29 cellular contexts compared by ENCODE assay signal in genomic region chr2:68491582-68491981, GRCh38.
"Had no signal": no experiment of that assay in that cellular context is flagged by ENCODE, and none has a peak within 500 bp of the region (broad histone marks: within the 10 kb centered on the region; RNA-seq: fewer than 3 reads in every experiment).

No MANE protein-coding gene starts in this region.

- DNase-seq: stimulated activated CD4-positive, alpha-beta T cell treated with anti-CD3 and anti-CD28 coated beads, Interleukin-2, amount 100 ng/mL, for 48 hours; stimulated activated CD4-positive, alpha-beta T cell treated with anti-CD3 and anti-CD28 coated beads, Interleukin-4, amount 100 ng/mL, for 1 hour; stimulated activated CD4-positive, alpha-beta T cell treated with anti-CD3 and anti-CD28 coated beads, Interleukin-4, amount 100 ng/mL, for 24 hours; stimulated activated CD4-positive, alpha-beta T cell treated with anti-CD3 and anti-CD28 coated beads, Interleukin-4, amount 100 ng/mL, for 4 hours; stimulated activated CD8-positive, alpha-beta memory T cell treated with anti-CD3 and anti-CD28 coated beads, Interleukin-4, amount 100 ng/mL, for 48 hours; stimulated activated naive B cell treated with anti-CD40 and anti-IgM and Interleukin-4, amounts not matched to agents 10 μg/mL and 1 μg/mL and 100 μg/mL, for 72 hours; stimulated activated naive CD4-positive, alpha-beta T cell; stimulated activated naive CD4-positive, alpha-beta T cell treated with Interleukin-2 at 50 U/mL for 16 hours; stimulated activated naive CD8-positive, alpha-beta T cell treated with anti-CD3 and anti-CD28 coated beads, Interleukin-15, amount 100 ng/mL, for 72 hours; stimulated activated naive CD8-positive, alpha-beta T cell treated with anti-CD3 and anti-CD28 coated beads, Interleukin-15, Interleukin-2, amounts not matched to agents 100 U/mL and 50 U/mL, for 24 hours; stomach; substantia nigra; testis; thyroid gland; tibial artery; transverse colon; trophoblast cell; upper lobe of right lung; uterus had no signal

- H3K4me1 Mint-ChIP-seq: stimulated activated effector memory CD8-positive, alpha-beta T cell treated with anti-CD3 and anti-CD28 coated beads, Interleukin-12 subunit alpha, Interleukin-12 subunit beta, amount 100 ng/mL, for 72 hours; stimulated activated naive CD8-positive, alpha-beta T cell treated with anti-CD3 and anti-CD28 coated beads, Interleukin-15, amount 100 ng/mL, for 72 hours had no signal

- H3K27me3 ChIP-seq: stomach, suprapubic skin, testis, thyroid gland, tibial artery, tibial nerve, transverse colon, upper lobe of left lung, upper lobe of right lung, uterus, vagina had no signal

- H3K36me3 ChIP-seq: stomach, suprapubic skin, thoracic aorta, thyroid gland, tibial artery, transverse colon, upper lobe of left lung, upper lobe of right lung, uterus, vagina had no signal

- H3K36me3 Mint-ChIP-seq: stimulated activated effector memory CD8-positive, alpha-beta T cell treated with anti-CD3 and anti-CD28 coated beads, Interleukin-12 subunit alpha, Interleukin-12 subunit beta, amount 100 ng/mL, for 72 hours had no signal

- H3K4me3 Mint-ChIP-seq: stimulated activated effector memory CD8-positive, alpha-beta T cell treated with anti-CD3 and anti-CD28 coated beads, Interleukin-12 subunit alpha, Interleukin-12 subunit beta, amount 100 ng/mL, for 72 hours; stimulated activated memory B cell treated with anti-CD40 and anti-IgM and Interleukin-4, amounts not matched to agents 10 μg/mL and 1 μg/mL and 100 μg/mL, for 72 hours; stimulated activated naive B cell treated with anti-CD40 and anti-IgM and Interleukin-4, amounts not matched to agents 10 μg/mL and 1 μg/mL and 100 μg/mL, for 72 hours; stimulated activated naive CD8-positive, alpha-beta T cell treated with anti-CD3 and anti-CD28 coated beads, Interleukin-15, amount 100 ng/mL, for 72 hours; stimulated activated naive CD8-positive, alpha-beta T cell treated with anti-CD3 and anti-CD28 coated beads, Interleukin-15, Interleukin-2, amounts not matched to agents 100 ng/mL and 50 ng/mL, for 24 hours; type B pancreatic cell had no signal

- H3K27me3 Mint-ChIP-seq: stimulated activated memory B cell treated with anti-CD40 and anti-IgM and Interleukin-4, amounts not matched to agents 10 μg/mL and 1 μg/mL and 100 μg/mL, for 72 hours; stimulated activated naive B cell treated with anti-CD40 and anti-IgM and Interleukin-4, amounts not matched to agents 10 μg/mL and 1 μg/mL and 100 μg/mL, for 72 hours; stimulated activated naive CD8-positive, alpha-beta T cell treated with anti-CD3 and anti-CD28 coated beads, Interleukin-15, amount 100 ng/mL, for 72 hours; stimulated activated naive CD8-positive, alpha-beta T cell treated with anti-CD3 and anti-CD28 coated beads, Interleukin-15, Interleukin-2, amounts not matched to agents 100 ng/mL and 50 ng/mL, for 24 hours; type B pancreatic cell had no signal

- H3K4me3 ChIP-seq: stomach, suprapubic skin, testis, thoracic aorta, thyroid gland, tibial artery, tibial nerve, transverse colon, upper lobe of left lung, upper lobe of right lung, uterus, vagina had no signal

- ATAC-seq: stimulated activated effector memory CD8-positive, alpha-beta T cell treated with anti-CD3 and anti-CD28 coated beads, Interleukin-12 subunit alpha, Interleukin-12 subunit beta, amount 100 ng/mL, for 72 hours; stimulated activated memory B cell treated with anti-CD40 and anti-IgM and Interleukin-4, amounts not matched to agents 10 μg/mL and 1 μg/mL and 100 μg/mL, for 72 hours; stimulated activated naive B cell treated with anti-CD40 and anti-IgM and Interleukin-4, amounts not matched to agents 10 μg/mL and 1 μg/mL and 100 μg/mL, for 72 hours; stimulated activated naive CD8-positive, alpha-beta T cell treated with anti-CD3 and anti-CD28 coated beads, Interleukin-15, amount 100 ng/mL, for 72 hours; stimulated activated naive CD8-positive, alpha-beta T cell treated with anti-CD3 and anti-CD28 coated beads, Interleukin-15, Interleukin-2, amounts not matched to agents 100 U/mL and 50 U/mL, for 24 hours; upper lobe of right lung had no signal

- H3K4me1 ChIP-seq: testis, thyroid gland, tibial artery, tibial nerve, transverse colon, upper lobe of right lung, uterus, vagina had no signal

- H3K27ac ChIP-seq: stomach, suprapubic skin, testis, thoracic aorta, thyroid gland, tibial artery, tibial nerve, transverse colon, upper lobe of left lung, upper lobe of right lung, uterus, vagina had no signal

- H3K27ac Mint-ChIP-seq: stimulated activated effector memory CD8-positive, alpha-beta T cell treated with anti-CD3 and anti-CD28 coated beads, Interleukin-12 subunit alpha, Interleukin-12 subunit beta, amount 100 ng/mL, for 72 hours; stimulated activated memory B cell treated with anti-CD40 and anti-IgM and Interleukin-4, amounts not matched to agents 10 μg/mL and 1 μg/mL and 100 μg/mL, for 72 hours; stimulated activated naive B cell treated with anti-CD40 and anti-IgM and Interleukin-4, amounts not matched to agents 10 μg/mL and 1 μg/mL and 100 μg/mL, for 72 hours; stimulated activated naive CD8-positive, alpha-beta T cell treated with anti-CD3 and anti-CD28 coated beads, Interleukin-15, amount 100 ng/mL, for 72 hours; stimulated activated naive CD8-positive, alpha-beta T cell treated with anti-CD3 and anti-CD28 coated beads, Interleukin-15, Interleukin-2, amounts not matched to agents 100 ng/mL and 50 ng/mL, for 24 hours; type B pancreatic cell had no signal

- FAIRE-seq: urothelium cell line had no signal

- H3K9me3 ChIP-seq: suprapubic skin, testis, thyroid gland, upper lobe of right lung, uterus had no signal
